11 cellular contexts compared by ENCODE assay signal in genomic region chr2:54579061-54579681, GRCh38.
A peak's percentile ranks its signal among the peaks of the same experiment; 100 is the strongest.
DNase-seq lines count a peak whose midpoint lies in the region; ATAC-seq and TF ChIP-seq lines count a peak whose summit lies in the region.
"Had no signal": no experiment of that assay in that cellular context is flagged by ENCODE, and none has a peak within 500 bp of the region (broad histone marks: within the 10 kb centered on the region; RNA-seq: fewer than 3 reads in every experiment).

No MANE protein-coding gene starts in this region.

- H3K36me3 ChIP-seq in DOHH2 (ENCODE audit: control insufficient read depth, low read length) (no peaks in the 10 kb centered on the region), Karpas-422 (ENCODE audit: insufficient read depth, low read length) (no peaks in the 10 kb centered on the region), neutrophil (no peaks in the 10 kb centered on the region)

- H3K4me2 ChIP-seq in DOHH2 (ENCODE audit: low read length): peak overlapping the region; percentile 58
- peak overlapping the region; percentile 31 for H3K4me2 ChIP-seq in Karpas-422 (ENCODE audit: low read depth, low read length, poor library complexity, severe bottlenecking)

- no peaks in the 10 kb centered on the region for H3K27me3 Mint-ChIP-seq in chondrocyte (ENCODE audit: low read depth)

- peaks cover 10% of the 10 kb centered on the region for H3F3A ChIP-seq in DOHH2 (ENCODE audit: control insufficient read depth, insufficient read depth)

- no peak overlapping the region for H3K9ac ChIP-seq in Karpas-422 (ENCODE audit: low read length)

- H3K4me1 ChIP-seq in DOHH2 (ENCODE audit: control insufficient read depth, low read length) (peaks cover 59% of the 10 kb centered on the region), Karpas-422 (ENCODE audit: low read length) (peaks cover 55% of the 10 kb centered on the region), neutrophil (ENCODE audit: control insufficient read depth in 1 of 2, insufficient read depth in 1 of 2, low read depth in 1 of 2, low read length in 1 of 2) (peaks cover 58 to 69% of the 10 kb centered on the region in 2 experiments)

- H3K9me2 ChIP-seq in DOHH2 (replicated peaks; ENCODE audit: control insufficient read depth, low read length) (no peaks in the 10 kb centered on the region), Karpas-422 (replicated peaks; ENCODE audit: insufficient read depth, low read length) (no peaks in the 10 kb centered on the region)

- ATAC-seq in GM21515 (IDR thresholded peaks at IDR 0.05; ENCODE audit: unreplicated experiment): no peak
- ATAC-seq in GM21526 (IDR thresholded peaks at IDR 0.05; ENCODE audit: low FRiP score, unreplicated experiment): no peak
- no peak for ATAC-seq in GM19023 (IDR thresholded peaks at IDR 0.05; ENCODE audit: unreplicated experiment)

- no peak overlapping the region for H3K4me3 Mint-ChIP-seq in chondrocyte (ENCODE audit: unreplicated experiment)

- H3K27me3 ChIP-seq in DOHH2 (ENCODE audit: control insufficient read depth, low read length): peaks cover 6% of the 10 kb centered on the region; the same call in 1 of the 2 replicates
- H3K27me3 ChIP-seq in Karpas-422 (ENCODE audit: low read length): no peaks in the 10 kb centered on the region
- no peaks in the 10 kb centered on the region for H3K27me3 ChIP-seq in neutrophil

- no peaks in the 10 kb centered on the region for H3K9me3 Mint-ChIP-seq in chondrocyte (ENCODE audit: low read depth)

- H3K4me1 Mint-ChIP-seq in chondrocyte (ENCODE audit: low read depth): peaks cover 70% of the 10 kb centered on the region

- peaks cover 2% of the 10 kb centered on the region for H3K36me3 Mint-ChIP-seq in chondrocyte (ENCODE audit: low read depth)

- no peak for TF ChIP-seq CTCF in DOHH2 (IDR thresholded peaks at IDR 0.05; ENCODE audit: low read depth, low read length, poor library complexity, severe bottlenecking)
- TF ChIP-seq CTCF in chondrocyte (IDR thresholded peaks at IDR 0.05): no peak
- TF ChIP-seq CTCF in neutrophil (IDR thresholded peaks at IDR 0.05): no peak

- peak overlapping the region; percentile 40 for H3K4me3 ChIP-seq in DOHH2 (ENCODE audit: low read length)
- H3K4me3 ChIP-seq in Karpas-422 (ENCODE audit: low read length): no peak overlapping the region
- H3K4me3 ChIP-seq in neutrophil (ENCODE audit: low read depth in 1 of 2, low read length in 1 of 2): no peak overlapping the region
- H3K4me3 ChIP-seq: SK-N-MC had no signal

- no peak overlapping the region for H3K27ac ChIP-seq in DOHH2 (ENCODE audit: low read depth, low read length)
- no peak overlapping the region for H3K27ac ChIP-seq in Karpas-422 (ENCODE audit: low read length)
- peak overlapping the region; percentile 70 for H3K27ac ChIP-seq in neutrophil
- H3K27ac ChIP-seq: SK-N-MC had no signal

- H2AFZ ChIP-seq in Karpas-422 (ENCODE audit: low read length): no peak overlapping the region

- no peaks in the 10 kb centered on the region for H3K79me2 ChIP-seq in DOHH2 (ENCODE audit: control insufficient read depth, low read length)
- no peaks in the 10 kb centered on the region for H3K79me2 ChIP-seq in Karpas-422 (ENCODE audit: low read length)

- DNase-seq in Karpas-422 (no peak), chondrocyte (ENCODE audit: low spot score) (no peak), SKM-1 treated with dmso at 0.1 percent for 144 hours (lab: John Stamatoyannopoulos, UW; ENCODE audit: unreplicated experiment) (no peak)
- DNase-seq: EL, NCI-H2171 treated with DMSO at 0.1 percent for 48 hours had no signal

- H4K20me1 ChIP-seq in DOHH2 (ENCODE audit: control insufficient read depth, insufficient read depth, low read depth, low read length): no peaks in the 10 kb centered on the region
- H4K20me1 ChIP-seq in Karpas-422 (ENCODE audit: insufficient read depth, low read depth, low read length): no peaks in the 10 kb centered on the region; the same call in 1 of the 2 replicates

- H3K9me3 ChIP-seq in DOHH2 (ENCODE audit: control insufficient read depth, insufficient read depth, low read length): no peaks in the 10 kb centered on the region
- no peaks in the 10 kb centered on the region for H3K9me3 ChIP-seq in Karpas-422 (ENCODE audit: low read length)
- no peaks in the 10 kb centered on the region for H3K9me3 ChIP-seq in neutrophil

- peak overlapping the region; percentile 76 for H3K27ac Mint-ChIP-seq in chondrocyte (ENCODE audit: unreplicated experiment)
